18 cellular contexts compared by ENCODE assay signal in genomic region chr6:3318821-3319540, GRCh38.
DNase-seq lines count a peak whose midpoint lies in the region; ATAC-seq and TF ChIP-seq lines count a peak whose summit lies in the region.
"Had no signal": no experiment of that assay in that cellular context is flagged by ENCODE, and none has a peak within 500 bp of the region (broad histone marks: within the 10 kb centered on the region; RNA-seq: fewer than 3 reads in every experiment).

No MANE protein-coding gene starts in this region.

- no peaks in the 10 kb centered on the region for H3K9me3 ChIP-seq in WERI-Rb-1 (ENCODE audit: severe bottlenecking)
- no peaks in the 10 kb centered on the region for H3K9me3 ChIP-seq in uterus
- H3K9me3 ChIP-seq: Peyer's patch, SJCRH30 had no signal

- H3K27ac ChIP-seq in WERI-Rb-1 (no peak overlapping the region), uterus (no peak overlapping the region)
- H3K27ac ChIP-seq: Peyer's patch, SJCRH30 had no signal

- POLR2A ChIA-PET in activated naive CD8-positive, alpha-beta T cell treated with anti-CD3 and anti-CD28 coated beads, Interleukin-2, amount 10 ng/mL, durations not matched to agents 7 days and 5 days (lab: Charles Lee): no interaction called here

- H3K4me1 ChIP-seq in uterus: no peaks in the 10 kb centered on the region
- H3K4me1 ChIP-seq: Peyer's patch had no signal

- H3K27ac Mint-ChIP-seq in activated naive CD8-positive, alpha-beta T cell treated with anti-CD3 and anti-CD28 coated beads, Interleukin-2, amount 10 ng/mL, durations not matched to agents 7 days and 5 days: peak overlapping the region; percentile 10
- H3K27ac Mint-ChIP-seq in activated naive CD8-positive, alpha-beta T cell treated with anti-CD3 and anti-CD28 coated beads, Interleukin-2, amount 50 U/mL, for 24 hours: no peak overlapping the region
- peak overlapping the region in 1 of 6 donors; percentile 22 for H3K27ac Mint-ChIP-seq in immature natural killer cell

- no peak for TF ChIP-seq POLR2A in uterus (IDR thresholded peaks at IDR 0.05)

- no peak for DNase-seq in activated naive CD8-positive, alpha-beta T cell treated with anti-CD3 and anti-CD28 coated beads, Interleukin-2, amount 10 ng/mL, durations not matched to agents 7 days and 5 days
- DNase-seq in activated naive CD8-positive, alpha-beta T cell treated with anti-CD3 and anti-CD28 coated beads, Interleukin-2, amount 50 U/mL, for 24 hours: no peak
- DNase-seq in WERI-Rb-1: peak; percentile 16
- DNase-seq in immature natural killer cell: no peak
- peak; percentile 3 to 10 for DNase-seq in uterus
- no peak for DNase-seq in OCI-M2 (lab: John Stamatoyannopoulos, UW; ENCODE audit: unreplicated experiment)
- no peak for DNase-seq in DMS53 (lab: John Stamatoyannopoulos, UW)
- DNase-seq: DMS153; MV-4-11; NCI-H187 treated with DMSO at 0.1 percent for 48 hours; NCI-H345; NK-92 treated with Interleukin-12 subunit alpha and Interleukin-12 subunit beta, amount 100 ng/mL, for 24 hours; nucleus accumbens; Peyer's patch; SJCRH30; substantia nigra had no signal

- H3K4me3 Mint-ChIP-seq in activated naive CD8-positive, alpha-beta T cell treated with anti-CD3 and anti-CD28 coated beads, Interleukin-2, amount 10 ng/mL, durations not matched to agents 7 days and 5 days: no peak overlapping the region
- no peak overlapping the region for H3K4me3 Mint-ChIP-seq in activated naive CD8-positive, alpha-beta T cell treated with anti-CD3 and anti-CD28 coated beads, Interleukin-2, amount 50 U/mL, for 24 hours
- peak overlapping the region in 3 of 5 donors; percentile 8 to 63 (median 54) for H3K4me3 Mint-ChIP-seq in immature natural killer cell
- H3K4me3 Mint-ChIP-seq: brain had no signal

- no peaks in the 10 kb centered on the region for H3K36me3 Mint-ChIP-seq in activated naive CD8-positive, alpha-beta T cell treated with anti-CD3 and anti-CD28 coated beads, Interleukin-2, amount 10 ng/mL, durations not matched to agents 7 days and 5 days
- no peaks in the 10 kb centered on the region for H3K36me3 Mint-ChIP-seq in activated naive CD8-positive, alpha-beta T cell treated with anti-CD3 and anti-CD28 coated beads, Interleukin-2, amount 50 U/mL, for 24 hours (ENCODE audit: low read depth)
- no peaks in the 10 kb centered on the region for H3K36me3 Mint-ChIP-seq in immature natural killer cell

- peaks cover 14% of the 10 kb centered on the region for H3K4me1 Mint-ChIP-seq in activated naive CD8-positive, alpha-beta T cell treated with anti-CD3 and anti-CD28 coated beads, Interleukin-2, amount 10 ng/mL, durations not matched to agents 7 days and 5 days
- peaks cover 20% of the 10 kb centered on the region for H3K4me1 Mint-ChIP-seq in activated naive CD8-positive, alpha-beta T cell treated with anti-CD3 and anti-CD28 coated beads, Interleukin-2, amount 50 U/mL, for 24 hours
- peaks cover 20 to 21% of the 10 kb centered on the region in 2 donors for H3K4me1 Mint-ChIP-seq in immature natural killer cell

- H3K36me3 ChIP-seq in WERI-Rb-1 (peaks cover 32% of the 10 kb centered on the region), uterus (no peaks in the 10 kb centered on the region)
- H3K36me3 ChIP-seq: SJCRH30 had no signal

- TF ChIP-seq CTCF in WERI-Rb-1 (IDR thresholded peaks at IDR 0.05; ENCODE audit: low read depth, low read length): no peak
- no peak for TF ChIP-seq CTCF in uterus (IDR thresholded peaks at IDR 0.05)

- H3K4me3 ChIP-seq in WERI-Rb-1 (ENCODE audit: low read depth, low read length) (no peak overlapping the region), uterus (no peak overlapping the region)
- H3K4me3 ChIP-seq: Peyer's patch, SJCRH30 had no signal

- no peaks in the 10 kb centered on the region for H3K9me3 Mint-ChIP-seq in activated naive CD8-positive, alpha-beta T cell treated with anti-CD3 and anti-CD28 coated beads, Interleukin-2, amount 10 ng/mL, durations not matched to agents 7 days and 5 days
- no peaks in the 10 kb centered on the region for H3K9me3 Mint-ChIP-seq in activated naive CD8-positive, alpha-beta T cell treated with anti-CD3 and anti-CD28 coated beads, Interleukin-2, amount 50 U/mL, for 24 hours
- no peaks in the 10 kb centered on the region for H3K9me3 Mint-ChIP-seq in immature natural killer cell
- H3K9me3 Mint-ChIP-seq: brain had no signal

- intact Hi-C loops in uterus (cut with DNase I; ENCODE audit: low total_unique reads): no loop called here

- H3K27me3 Mint-ChIP-seq in activated naive CD8-positive, alpha-beta T cell treated with anti-CD3 and anti-CD28 coated beads, Interleukin-2, amount 10 ng/mL, durations not matched to agents 7 days and 5 days: peaks cover 17% of the 10 kb centered on the region
- H3K27me3 Mint-ChIP-seq in activated naive CD8-positive, alpha-beta T cell treated with anti-CD3 and anti-CD28 coated beads, Interleukin-2, amount 50 U/mL, for 24 hours: peaks cover 2% of the 10 kb centered on the region
- H3K27me3 Mint-ChIP-seq in immature natural killer cell (ENCODE audit: low read depth in 3 of 3): peaks cover 5 to 23% (median 11%) of the 10 kb centered on the region in 3 donors
- H3K27me3 Mint-ChIP-seq: brain had no signal

- ATAC-seq in activated naive CD8-positive, alpha-beta T cell treated with anti-CD3 and anti-CD28 coated beads, Interleukin-2, amount 10 ng/mL, durations not matched to agents 7 days and 5 days (ENCODE audit: low read depth): no peak
- no peak for ATAC-seq in activated naive CD8-positive, alpha-beta T cell treated with anti-CD3 and anti-CD28 coated beads, Interleukin-2, amount 50 U/mL, for 24 hours
- ATAC-seq in GM19397 (IDR thresholded peaks at IDR 0.05; ENCODE audit: unreplicated experiment): no peak

- H3K27me3 ChIP-seq in WERI-Rb-1 (ENCODE audit: insufficient read depth, low read depth, severe bottlenecking): no peaks in the 10 kb centered on the region
- no peaks in the 10 kb centered on the region for H3K27me3 ChIP-seq in uterus
- H3K27me3 ChIP-seq: Peyer's patch, SJCRH30 had no signal

Comparison
In these comparisons a context has a peak if more than half of its experiments do, and no peak if none do; other contexts are left out.
1. DNase-seq: peak in WERI-Rb-1 (single experiment) and uterus (2 of 2); none in activated naive CD8-positive, alpha-beta T cell treated with anti-CD3 and anti-CD28 coated beads, Interleukin-2, amount 10 ng/mL, durations not matched to agents 7 days and 5 days (single experiment), activated naive CD8-positive, alpha-beta T cell treated with anti-CD3 and anti-CD28 coated beads, Interleukin-2, amount 50 U/mL, for 24 hours (single experiment), immature natural killer cell (0 of 3), OCI-M2 (single experiment) and DMS53 (single experiment).
2. H3K4me3 Mint-ChIP-seq: peak in immature natural killer cell (3 of 5); none in activated naive CD8-positive, alpha-beta T cell treated with anti-CD3 and anti-CD28 coated beads, Interleukin-2, amount 10 ng/mL, durations not matched to agents 7 days and 5 days (single experiment) and activated naive CD8-positive, alpha-beta T cell treated with anti-CD3 and anti-CD28 coated beads, Interleukin-2, amount 50 U/mL, for 24 hours (single experiment).